In genomic region chr4:142777045-142777743, GRCh38 we compare ENCODE assay signal across 34 cellular contexts.
A peak's percentile ranks its signal among the peaks of the same experiment; 100 is the strongest.
DNase-seq lines count a peak whose midpoint lies in the region; ATAC-seq and TF ChIP-seq lines count a peak whose summit lies in the region.
"Had no signal": no experiment of that assay in that cellular context is flagged by ENCODE, and none has a peak within 500 bp of the region (broad histone marks: within the 10 kb centered on the region; RNA-seq: fewer than 3 reads in every experiment).

No MANE protein-coding gene starts in this region.

- no peaks in the 10 kb centered on the region for H4K20me1 ChIP-seq in IMR-90 (ENCODE audit: insufficient read depth, low read length)

- no peaks in the 10 kb centered on the region for H3K79me1 ChIP-seq in IMR-90 (ENCODE audit: low read depth in 1 of 2, low read length in 2 of 2)

- H3K4me3 ChIP-seq in IMR-90 (ENCODE audit: insufficient read depth, low read depth, low read length) = no peak overlapping the region
- H3K4me3 ChIP-seq in adipocyte (ENCODE audit: low read length) = no peak overlapping the region
- no peak overlapping the region for H3K4me3 ChIP-seq in fibroblast of mammary gland (ENCODE audit: control insufficient read depth, low read depth, low read length)
- no peak overlapping the region for H3K4me3 ChIP-seq in heart right ventricle
- H3K4me3 ChIP-seq: adrenal gland, dorsolateral prefrontal cortex, HAP-1, prostate gland, sigmoid colon, SJCRH30 had no signal

- no peak overlapping the region for H3K56ac ChIP-seq in IMR-90 (ENCODE audit: extremely low read depth, insufficient read depth, low read length)

- no peaks in the 10 kb centered on the region for H3K9me3 ChIP-seq in IMR-90 (ENCODE audit: control insufficient read depth, insufficient read depth, low read length)
- no peaks in the 10 kb centered on the region for H3K9me3 ChIP-seq in adipocyte (ENCODE audit: control insufficient read depth, low read length)
- H3K9me3 ChIP-seq in heart right ventricle = no peaks in the 10 kb centered on the region
- H3K9me3 ChIP-seq: adrenal gland, BE2C, HAP-1, prostate gland, sigmoid colon, SJCRH30 had no signal

- dilution Hi-C loops in IMR-90 (cut with HindIII; ENCODE audit: low sequenced_read_pairs, unreplicated experiment) = no loop called here

- ATAC-seq in IMR-90 (ENCODE audit: low read depth) = no peak
- no peak for ATAC-seq in HG02763 (IDR thresholded peaks at IDR 0.05; ENCODE audit: unreplicated experiment)
- no peak for ATAC-seq in heart right ventricle
- ATAC-seq: activated CD8-positive, alpha-beta memory T cell treated with anti-CD3 and anti-CD28 coated beads, Interleukin-2, amount 10 ng/mL, durations not matched to agents 7 days and 5 days; CD8-positive, alpha-beta T cell; naive thymus-derived CD4-positive, alpha-beta T cell had no signal

- intact Hi-C loops in IMR-90 (cut with micrococcal nuclease) = loop anchor here (10.0 kb wide), 1 partner anchor 148 kb away; no protein-coding TSS in a partner anchor
- intact Hi-C loops in heart right ventricle (cut with DNase I) = no loop called here

- H4K91ac ChIP-seq in IMR-90 (ENCODE audit: insufficient read depth, low read depth, low read length) = no peak overlapping the region

- BruUV-seq in IMR-90 (replicated peaks; lab: Mats Ljungman, UMichigan) = no TSS peak

- no peaks in the 10 kb centered on the region for H3K9me1 ChIP-seq in IMR-90 (ENCODE audit: insufficient read depth, low read length)

- H3K27ac ChIP-seq in IMR-90 (ENCODE audit: insufficient read depth, low read length) = no peak overlapping the region
- no peak overlapping the region for H3K27ac ChIP-seq in heart right ventricle
- H3K27ac ChIP-seq: adrenal gland, dorsolateral prefrontal cortex, HL-60, prostate gland, sigmoid colon, SJCRH30 had no signal

- no peak overlapping the region for H3K4me2 ChIP-seq in IMR-90 (ENCODE audit: low read depth, low read length)

- no CpG with 5 or more reads among the region's 4 CpGs for WGBS in IMR-90 (ENCODE audit: extremely low coverage in 2 of 2, insufficient read length in 1 of 2), 2 experiments
- 88 to 89% methylated on average over 4 of the region's 4 CpGs for WGBS in heart right ventricle, 2 donors

- TF ChIP-seq CTCF in IMR-90 (conservative IDR thresholded peaks at IDR 0.05; ENCODE audit: low read depth, low read length) (no peak), fibroblast of mammary gland (conservative IDR thresholded peaks at IDR 0.05; ENCODE audit: control insufficient read depth, insufficient read depth, low read depth, low read length) (no peak), heart right ventricle (IDR thresholded peaks at IDR 0.05) (no peak)

- in situ Hi-C loops in IMR-90 (cut with MboI; ENCODE audit: low sequenced_read_pairs) = no loop called here

- POLR2A ChIA-PET in IMR-90 (lab: Charles Lee; ENCODE audit: unreplicated experiment) = no interaction called here

- H2BK5ac ChIP-seq in IMR-90 (ENCODE audit: low read depth, low read length, poor library complexity, severe bottlenecking) = no peak overlapping the region

- H3K23ac ChIP-seq in IMR-90 (ENCODE audit: low read depth, low read length) = no peak overlapping the region

- H3K14ac ChIP-seq in IMR-90 (replicated peaks; ENCODE audit: low read depth, low read length) = no peak overlapping the region

- H2BK20ac ChIP-seq in IMR-90 (ENCODE audit: low read depth, low read length) = no peak overlapping the region

- H2BK120ac ChIP-seq in IMR-90 (ENCODE audit: low read depth, low read length) = no peak overlapping the region

- H3K9ac ChIP-seq in IMR-90 (ENCODE audit: low read depth, low read length) (no peak overlapping the region), adipocyte (ENCODE audit: low read length) (no peak overlapping the region)

- CTCF ChIA-PET in IMR-90 (lab: Yijun Ruan, JAX) = interaction anchor here (0.7 kb wide), 1 partner anchor 633 kb away, joined by 3 read pairs; no protein-coding TSS in a partner anchor

- no peaks in the 10 kb centered on the region for H3K36me3 ChIP-seq in IMR-90 (ENCODE audit: control insufficient read depth, insufficient read depth, low read length)
- H3K36me3 ChIP-seq in adipocyte (ENCODE audit: control insufficient read depth, insufficient read depth, low read length, severe bottlenecking) = no peaks in the 10 kb centered on the region
- no peaks in the 10 kb centered on the region for H3K36me3 ChIP-seq in heart right ventricle
- H3K36me3 ChIP-seq: adrenal gland, BE2C, HAP-1, prostate gland, sigmoid colon, SJCRH30 had no signal

- H2AFZ ChIP-seq in IMR-90 (replicated peaks; ENCODE audit: low read length, poor library complexity) = no peak overlapping the region

- no peak for TF ChIP-seq RAD21 in IMR-90 (IDR thresholded peaks at IDR 0.05; ENCODE audit: low read length)

- no peak overlapping the region for H2AK5ac ChIP-seq in IMR-90 (ENCODE audit: low read depth, low read length)

- H3K4ac ChIP-seq in IMR-90 (ENCODE audit: low read depth, low read length) = no peak overlapping the region

- H2AK9ac ChIP-seq in IMR-90 (replicated peaks; ENCODE audit: low read depth, low read length, poor library complexity) = peak overlapping the region; percentile 15

- H3K4me1 ChIP-seq in IMR-90 (ENCODE audit: control insufficient read depth, insufficient read depth, low read length) (0 out of 2 replicates have a peak, but pooled peaks cover 1% of the 10 kb centered on the region), adipocyte (ENCODE audit: control insufficient read depth, insufficient read depth, low read length) (peaks cover 24% of the 10 kb centered on the region), heart right ventricle (peaks cover 0 to 11% (median 0%) of the 10 kb centered on the region in 9 donors)
- H3K4me1 ChIP-seq: adrenal gland, BE2C, HAP-1, prostate gland, SJCRH30 had no signal

- H4K5ac ChIP-seq in IMR-90 (ENCODE audit: low read depth, low read length) = no peak overlapping the region

- no peak overlapping the region for H4K8ac ChIP-seq in IMR-90 (ENCODE audit: low read depth in 2 of 2, low read length in 2 of 2)

- H3K27me3 ChIP-seq in IMR-90 (ENCODE audit: control insufficient read depth, insufficient read depth, low read length) (no peaks in the 10 kb centered on the region), adipocyte (replicated peaks; ENCODE audit: control insufficient read depth, insufficient read depth, low read length) (no peaks in the 10 kb centered on the region), heart right ventricle (no peaks in the 10 kb centered on the region)
- H3K27me3 ChIP-seq: adrenal gland, BE2C, dorsolateral prefrontal cortex, sigmoid colon, SJCRH30 had no signal

- no peak for TF ChIP-seq POLR2A in IMR-90 (IDR thresholded peaks at IDR 0.05; ENCODE audit: low read depth, low read length)

- no peak overlapping the region for H3K18ac ChIP-seq in IMR-90 (ENCODE audit: low read depth, low read length)

- DNase-seq in IMR-90 (no peak), adipocyte (ENCODE audit: low read depth) (peak; percentile 16), fibroblast of mammary gland (ENCODE audit: low read depth) (peak; percentile 3), renal cortical epithelial cell (ENCODE audit: low read depth) (peak; percentile 14), NCI-H1105 (lab: John Stamatoyannopoulos, UW) (no peak), NCI-H226 (no peak), heart right ventricle (no peak)
- DNase-seq: ACHN; activated CD4-positive, CD25-positive, alpha-beta regulatory T cell; activated CD8-positive, alpha-beta memory T cell treated with anti-CD3 and anti-CD28 coated beads, Interleukin-2, amount 10 ng/mL, durations not matched to agents 7 days and 5 days; activated naive CD4-positive, alpha-beta T cell; adrenal gland; BE2C; CD8-positive, alpha-beta T cell; DMS 273 treated with DMSO at 0.1 percent for 48 hours; dorsolateral prefrontal cortex; glutamatergic neuron; kidney; midbrain; MV-4-11; naive thymus-derived CD4-positive, alpha-beta T cell; NCI-H146; occipital lobe; sigmoid colon; SJCRH30; stimulated activated CD4-positive, alpha-beta T cell treated with anti-CD3 and anti-CD28 coated beads, Interleukin-15, amount 100 ng/mL, for 24 hours; stimulated activated CD4-positive, alpha-beta T cell treated with anti-CD3 and anti-CD28 coated beads, Interleukin-4, amount 100 ng/mL, for 4 hours; SW 1271; T1000; trophoblast cell had no signal

- no peak overlapping the region for H2BK15ac ChIP-seq in IMR-90 (ENCODE audit: low read depth, low read length)

TF ChIP-seq in IMR-90, 13 proteins besides CTCF, POLR2A, EP300 and RAD21:
- TF ChIP-seq BHLHE40 (IDR thresholded peaks at IDR 0.05; ENCODE audit: low read depth, low read length) (no peak), MXI1 (IDR thresholded peaks at IDR 0.05; ENCODE audit: borderline replicate concordance, low read depth, low read length) (no peak), SMC3 (IDR thresholded peaks at IDR 0.05; ENCODE audit: low read depth, low read length) (no peak), USF2 (IDR thresholded peaks at IDR 0.05; ENCODE audit: low read depth, low read length) (no peak), RFX5 (IDR thresholded peaks at IDR 0.05; ENCODE audit: low read depth, low read length) (no peak), CHD1 (IDR thresholded peaks at IDR 0.05; ENCODE audit: low read depth, low read length) (no peak), FOS (IDR thresholded peaks at IDR 0.05; ENCODE audit: low read depth, low read length) (no peak), RCOR1 (IDR thresholded peaks at IDR 0.05; ENCODE audit: insufficient replicate concordance, low read length) (no peak), CEBPB (IDR thresholded peaks at IDR 0.05; ENCODE audit: low read depth, low read length) (no peak), MAFK (IDR thresholded peaks at IDR 0.05; ENCODE audit: low read depth, low read length) (no peak)
- TF ChIP-seq, protein P1, sequence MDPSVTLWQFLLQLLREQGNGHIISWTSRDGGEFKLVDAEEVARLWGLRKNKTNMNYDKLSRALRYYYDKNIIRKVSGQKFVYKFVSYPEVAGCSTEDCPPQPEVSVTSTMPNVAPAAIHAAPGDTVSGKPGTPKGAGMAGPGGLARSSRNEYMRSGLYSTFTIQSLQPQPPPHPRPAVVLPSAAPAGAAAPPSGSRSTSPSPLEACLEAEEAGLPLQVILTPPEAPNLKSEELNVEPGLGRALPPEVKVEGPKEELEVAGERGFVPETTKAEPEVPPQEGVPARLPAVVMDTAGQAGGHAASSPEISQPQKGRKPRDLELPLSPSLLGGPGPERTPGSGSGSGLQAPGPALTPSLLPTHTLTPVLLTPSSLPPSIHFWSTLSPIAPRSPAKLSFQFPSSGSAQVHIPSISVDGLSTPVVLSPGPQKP (IDR thresholded peaks at IDR 0.05; ENCODE audit: borderline replicate concordance, low read depth, low read length) = no peak
TF ChIP-seq in IMR-90: peak in this region for 0.

Comparison
In these comparisons a context has a peak if more than half of its experiments do, and no peak if none do; other contexts are left out.
1. DNase-seq: peak in adipocyte (single experiment), fibroblast of mammary gland (single experiment) and renal cortical epithelial cell (single experiment); none in IMR-90 (single experiment), NCI-H1105 (single experiment), NCI-H226 (single experiment) and heart right ventricle (0 of 2).